In the genomic region with DNA sequence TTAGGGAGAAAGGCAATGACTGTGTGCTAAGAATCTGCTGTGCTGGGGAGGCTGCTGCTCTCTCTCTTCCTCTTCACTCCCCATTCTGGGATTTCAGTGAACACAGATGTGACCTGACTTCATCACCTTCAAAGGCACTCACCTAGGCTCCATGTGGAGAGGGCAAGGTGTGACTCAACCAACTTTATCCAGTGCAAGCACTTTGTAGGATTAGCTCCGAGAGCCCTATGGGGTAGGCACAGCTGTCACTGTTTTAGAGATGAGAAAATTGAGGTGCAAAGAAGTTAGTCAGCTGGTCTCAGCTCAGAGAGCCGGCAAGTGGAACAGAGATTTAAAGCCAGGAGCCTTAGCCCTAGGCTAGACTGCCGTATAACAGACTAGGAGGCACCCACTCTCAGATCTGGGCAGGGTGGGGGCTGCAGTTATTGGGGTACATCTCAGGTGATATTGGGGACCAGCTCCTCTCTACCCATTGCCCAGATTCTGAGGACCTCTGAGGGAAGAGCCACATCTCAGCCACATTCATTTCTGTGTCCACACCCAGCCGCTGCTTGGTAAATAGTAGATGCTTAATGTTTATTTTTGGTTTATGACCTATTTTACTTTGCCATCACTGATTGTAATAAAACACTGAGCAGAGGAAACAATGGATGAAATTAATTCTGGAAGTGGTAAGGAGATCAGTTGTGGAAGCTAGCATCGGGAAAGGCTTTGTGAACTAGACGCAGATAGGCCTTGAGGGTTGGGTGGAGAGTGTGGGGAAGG, we compare ENCODE assay signal across 11 cellular contexts.
DNase-seq lines count a peak whose midpoint lies in the region; ATAC-seq lines count a peak whose summit lies in the region.
"Had no signal": no experiment of that assay in that cellular context is flagged by ENCODE, and none has a peak within 500 bp of the region (broad histone marks: within the 10 kb centered on the region; RNA-seq: fewer than 3 reads in every experiment).

No MANE protein-coding gene starts in this region.

- H3K27me3 Mint-ChIP-seq in T-helper 2 cell treated with Interferon-gamma antibody and Interleukin-4, amounts not matched to agents 5 μg/mL and 100 μg/mL, for 36 hours (ENCODE audit: low read depth): no peaks in the 10 kb centered on the region

- H3K9ac ChIP-seq in duodenal mucosa (ENCODE audit: low read depth in 1 of 2, low read length in 2 of 2): peak overlapping the region; percentile 8 to 40

- no peak for DNase-seq in T-helper 2 cell treated with Interferon-gamma antibody and Interleukin-4, amounts not matched to agents 5 μg/mL and 100 μg/mL, for 36 hours (ENCODE audit: low spot score)
- DNase-seq in T-helper 2 cell (no peak), NCI-H69 (lab: John Stamatoyannopoulos, UW) (peak; percentile 89)
- no peak for DNase-seq in NK-92 treated with Interleukin-12 subunit alpha and Interleukin-12 subunit beta, amount 100 ng/mL, for 24 hours (lab: John Stamatoyannopoulos, UW)
- no peak for DNase-seq in activated T-cell treated with anti-CD3 and anti-CD28 coated beads, Interleukin-2, amount 50 U/mL, for 1 hour
- DNase-seq: HFFc6 had no signal

- H3K27ac Mint-ChIP-seq in T-helper 2 cell treated with Interferon-gamma antibody and Interleukin-4, amounts not matched to agents 5 μg/mL and 100 μg/mL, for 36 hours: peak overlapping the region; percentile 80

- no peaks in the 10 kb centered on the region for H3K9me3 Mint-ChIP-seq in T-helper 2 cell treated with Interferon-gamma antibody and Interleukin-4, amounts not matched to agents 5 μg/mL and 100 μg/mL, for 36 hours
- H3K9me3 Mint-ChIP-seq: HFFc6 had no signal

- no peak for ATAC-seq in GM19455 (IDR thresholded peaks at IDR 0.05; ENCODE audit: unreplicated experiment)
- ATAC-seq: Panc1 had no signal

- H3K4me1 ChIP-seq in duodenal mucosa (ENCODE audit: control insufficient read depth in 1 of 2, insufficient read depth in 2 of 2, low read length in 2 of 2): peaks cover 43 to 46% of the 10 kb centered on the region in 2 donors

- H3K9me3 ChIP-seq in duodenal mucosa (ENCODE audit: control insufficient read depth in 1 of 2, low read length in 2 of 2): no peaks in the 10 kb centered on the region
- H3K9me3 ChIP-seq: tibial nerve had no signal

- H3K36me3 Mint-ChIP-seq in T-helper 2 cell treated with Interferon-gamma antibody and Interleukin-4, amounts not matched to agents 5 μg/mL and 100 μg/mL, for 36 hours (ENCODE audit: low read depth): peaks cover 4% of the 10 kb centered on the region

- H3K4me1 Mint-ChIP-seq in T-helper 2 cell treated with Interferon-gamma antibody and Interleukin-4, amounts not matched to agents 5 μg/mL and 100 μg/mL, for 36 hours (ENCODE audit: low read depth): peaks cover 44% of the 10 kb centered on the region

- H3K4me3 ChIP-seq in duodenal mucosa (ENCODE audit: low read depth in 1 of 2, low read length in 2 of 2): no peak overlapping the region
- H3K4me3 ChIP-seq in skin epidermis: no peak overlapping the region

- H3K36me3 ChIP-seq in duodenal mucosa (ENCODE audit: control insufficient read depth in 1 of 2, insufficient read depth in 2 of 2, low read length in 2 of 2): no peaks in the 10 kb centered on the region
- H3K36me3 ChIP-seq: tibial nerve had no signal

- H3K27me3 ChIP-seq in duodenal mucosa (ENCODE audit: control insufficient read depth in 1 of 2, insufficient read depth in 2 of 2, low read length in 2 of 2): no peaks in the 10 kb centered on the region
- H3K27me3 ChIP-seq: tibial nerve had no signal

- H3K4me3 Mint-ChIP-seq in T-helper 2 cell treated with Interferon-gamma antibody and Interleukin-4, amounts not matched to agents 5 μg/mL and 100 μg/mL, for 36 hours: no peak overlapping the region

- H3K27ac ChIP-seq in duodenal mucosa (ENCODE audit: low read depth, low read length) (no peak overlapping the region), skin epidermis (peak overlapping the region in 17 of 21 experiments; percentile 17 to 90 (median 58))
